34 cellular contexts compared by ENCODE assay signal in genomic region chr7:42217053-42217452, GRCh38. TPM values are rescaled to one million over a fixed set of nuclear protein-coding genes. Genes with fewer than 3 reads are reported as not detected.
DNase-seq lines count a peak whose midpoint lies in the region; ATAC-seq, FAIRE-seq and TF ChIP-seq lines count a peak whose summit lies in the region.
"Had no signal": no experiment of that assay in that cellular context is flagged by ENCODE, and none has a peak within 500 bp of the region (broad histone marks: within the 10 kb centered on the region; RNA-seq: fewer than 3 reads in every experiment).

No MANE protein-coding gene starts in this region.

- H3K79me2 ChIP-seq in GM23338 (replicated peaks; ENCODE audit: insufficient read depth) (peaks cover 26% of the 10 kb centered on the region), K562 (ENCODE audit: control insufficient read depth, insufficient read depth, low read length) (no peaks in the 10 kb centered on the region)

- FAIRE-seq in K562 (lab: Jason Lieb, UNC) = no peak
- FAIRE-seq: A204.1, HepG2, islet of Langerhans had no signal

- in situ Hi-C loops in K562 (cut with MboI) (no loop called here), gastrocnemius medialis (cut with MboI; ENCODE audit: low sequenced_read_pairs in 4 of 4) (no loop called here)

- H3K9me3 ChIP-seq in K562 (replicated peaks; ENCODE audit: control insufficient read depth, insufficient read depth, low read depth, low read length) (no peaks in the 10 kb centered on the region), gastrocnemius medialis (no peaks in the 10 kb centered on the region), prostate gland (no peaks in the 10 kb centered on the region)
- H3K9me3 ChIP-seq: Caco-2, colonic mucosa had no signal

- no peak overlapping the region for H3K9ac ChIP-seq in K562 (ENCODE audit: insufficient read depth in 1 of 2, low read depth in 2 of 2, low read length in 2 of 2)

- H3K4me3 ChIP-seq in GM23338 (no peak overlapping the region), K562 (no peak overlapping the region), gastrocnemius medialis (no peak overlapping the region), prostate gland (no peak overlapping the region)
- H3K4me3 ChIP-seq: adrenal gland, colonic mucosa had no signal

- H3K27me3 ChIP-seq in GM23338 (ENCODE audit: insufficient read depth) (no peaks in the 10 kb centered on the region), K562 (ENCODE audit: control insufficient read depth in 2 of 2, insufficient read depth in 2 of 2, low read length in 2 of 2) (peaks cover 5 to 8% of the 10 kb centered on the region in 2 experiments; a peak in 2 of 5 replicates), gastrocnemius medialis (no peaks in the 10 kb centered on the region), prostate gland (replicated peaks; ENCODE audit: insufficient read depth) (no peaks in the 10 kb centered on the region)
- H3K27me3 ChIP-seq: adrenal gland, colonic mucosa had no signal

- no peak for TF ChIP-seq RAD21 in K562 (CRISPR knock-in tag; conservative IDR thresholded peaks at IDR 0.05 in 1 of 2, IDR thresholded peaks at IDR 0.05 in 1 of 2)

- H2AFZ ChIP-seq in GM23338 (no peak overlapping the region), K562 (ENCODE audit: low read depth, low read length) (no peak overlapping the region)

- H3K36me3 Mint-ChIP-seq in GM23338 (ENCODE audit: low read depth) = peaks cover 10% of the 10 kb centered on the region; the same call in 2 of the 3 replicates
- H3K36me3 Mint-ChIP-seq: CD14-positive monocyte; naive B cell; stimulated activated memory B cell treated with anti-CD40 and anti-IgM and Interleukin-4, amounts not matched to agents 10 μg/mL and 1 μg/mL and 100 μg/mL, for 72 hours had no signal

- POLR2A ChIA-PET in K562 (lab: Yijun Ruan, JAX) = no interaction called here

- no peaks in the 10 kb centered on the region for H3K9me2 ChIP-seq in GM23338 (ENCODE audit: insufficient read depth)

- BruUV-seq in K562 (replicated peaks; lab: Mats Ljungman, UMichigan) = no TSS peak

- H3K27ac Mint-ChIP-seq in GM23338 = peak overlapping the region; percentile 36; the same call in 1 of the 2 replicates
- H3K27ac Mint-ChIP-seq: activated CD4-positive, alpha-beta memory T cell treated with anti-CD3 and anti-CD28 coated beads, Interleukin-2, amount 10 ng/mL, durations not matched to agents 7 days and 5 days; activated naive CD4-positive, alpha-beta T cell treated with anti-CD3 and anti-CD28 coated beads for 36 hours; CD14-positive monocyte; mesothelial cell of epicardium; naive B cell; stimulated activated memory B cell treated with anti-CD40 and anti-IgM and Interleukin-4, amounts not matched to agents 10 μg/mL and 1 μg/mL and 100 μg/mL, for 72 hours; T-helper 2 cell treated with Interferon-gamma antibody and Interleukin-4, amounts not matched to agents 5 μg/mL and 100 μg/mL, for 36 hours had no signal

- no peaks in the 10 kb centered on the region for H3K9me1 ChIP-seq in K562 (ENCODE audit: control insufficient read depth, insufficient read depth, low read length)

- H3K36me3 ChIP-seq in GM23338 (ENCODE audit: insufficient read depth) (no peaks in the 10 kb centered on the region), K562 (ENCODE audit: control insufficient read depth, insufficient read depth, low read length) (no peaks in the 10 kb centered on the region), gastrocnemius medialis (no peaks in the 10 kb centered on the region), prostate gland (no peaks in the 10 kb centered on the region)
- H3K36me3 ChIP-seq: adrenal gland, colonic mucosa had no signal

- no peak for TF ChIP-seq EP300 in K562 (IDR thresholded peaks at IDR 0.05; ENCODE audit: low read length)

- H3K27me3 Mint-ChIP-seq in GM23338 (ENCODE audit: insufficient read depth, low read depth, poor library complexity) = peaks cover 4% of the 10 kb centered on the region
- H3K27me3 Mint-ChIP-seq: activated CD4-positive, alpha-beta memory T cell treated with anti-CD3 and anti-CD28 coated beads, Interleukin-2, amount 10 ng/mL, durations not matched to agents 7 days and 5 days; stimulated activated memory B cell treated with anti-CD40 and anti-IgM and Interleukin-4, amounts not matched to agents 10 μg/mL and 1 μg/mL and 100 μg/mL, for 72 hours had no signal

- H3K4me1 Mint-ChIP-seq in GM23338 = peaks cover 88% of the 10 kb centered on the region
- H3K4me1 Mint-ChIP-seq: activated CD4-positive, alpha-beta memory T cell treated with anti-CD3 and anti-CD28 coated beads, Interleukin-2, amount 10 ng/mL, durations not matched to agents 7 days and 5 days; CD14-positive monocyte; naive B cell; stimulated activated memory B cell treated with anti-CD40 and anti-IgM and Interleukin-4, amounts not matched to agents 10 μg/mL and 1 μg/mL and 100 μg/mL, for 72 hours had no signal

- ATAC-seq in GM23338 (no peak), K562 (0 out of 3 replicates have a peak, but pooled peaks have one; percentile 45), gastrocnemius medialis (no peak), HG02610 (IDR thresholded peaks at IDR 0.05; ENCODE audit: unreplicated experiment) (no peak), HG02588 (IDR thresholded peaks at IDR 0.05; ENCODE audit: unreplicated experiment) (no peak)
- ATAC-seq: HepG2; Panc1; stimulated activated memory B cell treated with anti-CD40 and anti-IgM and Interleukin-4, amounts not matched to agents 10 μg/mL and 1 μg/mL and 100 μg/mL, for 72 hours had no signal

- H3K4me2 ChIP-seq in GM23338 (no peak overlapping the region), K562 (ENCODE audit: insufficient read depth, low read length) (no peak overlapping the region)

- intact Hi-C loops in K562 (cut with micrococcal nuclease) (no loop called here), gastrocnemius medialis (cut with DNase I; ENCODE audit: low total_unique reads) (no loop called here), prostate gland (cut with DNase I) (no loop called here)

- TF ChIP-seq POLR2A in K562 (conservative IDR thresholded peaks at IDR 0.05) = no peak
- no peak for TF ChIP-seq POLR2A in gastrocnemius medialis (IDR thresholded peaks at IDR 0.05)
- no peak for TF ChIP-seq POLR2A in prostate gland (IDR thresholded peaks at IDR 0.05)

- H3K4me1 ChIP-seq in GM23338 (ENCODE audit: insufficient read depth) (peaks cover 63% of the 10 kb centered on the region), K562 (replicated peaks in 1 of 2; ENCODE audit: control insufficient read depth in 2 of 2, insufficient read depth in 2 of 2, low read length in 2 of 2) (no peaks in the 10 kb centered on the region), gastrocnemius medialis (no peaks in the 10 kb centered on the region), prostate gland (replicated peaks) (no peaks in the 10 kb centered on the region)
- H3K4me1 ChIP-seq: Caco-2, colonic mucosa had no signal

- H4K20me1 ChIP-seq in GM23338 (replicated peaks; ENCODE audit: insufficient read depth) (no peaks in the 10 kb centered on the region), K562 (replicated peaks; ENCODE audit: control insufficient read depth, insufficient read depth, low read length) (no peaks in the 10 kb centered on the region)

- no peak overlapping the region for H3K4me3 Mint-ChIP-seq in GM23338
- H3K4me3 Mint-ChIP-seq: activated CD4-positive, alpha-beta memory T cell treated with anti-CD3 and anti-CD28 coated beads, Interleukin-2, amount 10 ng/mL, durations not matched to agents 7 days and 5 days; activated naive CD4-positive, alpha-beta T cell treated with anti-CD3 and anti-CD28 coated beads for 36 hours; CD14-positive monocyte; mesothelial cell of epicardium; naive B cell; stimulated activated memory B cell treated with anti-CD40 and anti-IgM and Interleukin-4, amounts not matched to agents 10 μg/mL and 1 μg/mL and 100 μg/mL, for 72 hours; T-helper 2 cell treated with Interferon-gamma antibody and Interleukin-4, amounts not matched to agents 5 μg/mL and 100 μg/mL, for 36 hours had no signal

- CTCF ChIA-PET in K562 (lab: Yijun Ruan, JAX; ENCODE audit: low intra/inter-chr PET ratio) = no interaction called here

- DNase-seq in GM23338 (ENCODE audit: low spot score) (no peak), K562 (ENCODE audit: extremely low read depth in 1 of 4, low spot score in 3 of 4) (peak in 1 of 4 experiments; percentile 4), kidney glomerular epithelial cell (lab: John Stamatoyannopoulos, UW) (peak; percentile 15), gastrocnemius medialis (no peak), prostate gland (ENCODE audit: low spot score) (no peak), GM20000 (ENCODE audit: low spot score) (no peak)
- DNase-seq: activated CD4-positive, alpha-beta memory T cell treated with anti-CD3 and anti-CD28 coated beads, Interleukin-2, amount 10 ng/mL, durations not matched to agents 7 days and 5 days; activated CD4-positive, alpha-beta T cell treated with anti-CD3 and anti-CD28 coated beads for 1 hour; activated CD8-positive, alpha-beta memory T cell treated with anti-CD3 and anti-CD28 coated beads, Interleukin-2, amount 50 U/mL, for 4 hours; activated naive CD4-positive, alpha-beta T cell treated with anti-CD3 and anti-CD28 coated beads for 36 hours; adrenal gland; Caco-2; colonic mucosa; DMS79 treated with DMSO at 0.1 percent for 48 hours; effector CD8-positive, alpha-beta T cell; GF-D8; Kasumi-1; MV-4-11; naive B cell; NCI-H1436 treated with DMSO at 0.1 percent for 48 hours; nucleus accumbens; SHP77 treated with DMSO at 0.1 percent for 48 hours; substantia nigra had no signal

- no peaks in the 10 kb centered on the region for H3K9me3 Mint-ChIP-seq in GM23338
- H3K9me3 Mint-ChIP-seq: activated CD4-positive, alpha-beta memory T cell treated with anti-CD3 and anti-CD28 coated beads, Interleukin-2, amount 10 ng/mL, durations not matched to agents 7 days and 5 days; activated naive CD4-positive, alpha-beta T cell treated with anti-CD3 and anti-CD28 coated beads for 36 hours; mesothelial cell of epicardium; stimulated activated memory B cell treated with anti-CD40 and anti-IgM and Interleukin-4, amounts not matched to agents 10 μg/mL and 1 μg/mL and 100 μg/mL, for 72 hours; T-helper 2 cell treated with Interferon-gamma antibody and Interleukin-4, amounts not matched to agents 5 μg/mL and 100 μg/mL, for 36 hours had no signal

- peaks cover 7% of the 10 kb centered on the region; the same call in 1 of the 2 replicates for H3F3A ChIP-seq in GM23338 (replicated peaks; ENCODE audit: low read depth)

- H3K27ac ChIP-seq in GM23338 (ENCODE audit: low read depth) (no peak overlapping the region), K562 (ENCODE audit: extremely low read depth, low read depth, low read length) (no peak overlapping the region), gastrocnemius medialis (peak overlapping the region; percentile 12 to 45 (median 22)), prostate gland (no peak overlapping the region)
- H3K27ac ChIP-seq: adrenal gland, colonic mucosa, epithelial cell of prostate had no signal

- TF ChIP-seq CTCF in GM23338 (conservative IDR thresholded peaks at IDR 0.05; ENCODE audit: low read depth in 2 of 2) (no peak), K562 (IDR thresholded peaks at IDR 0.05 in 2 of 3, conservative IDR thresholded peaks at IDR 0.05 in 1 of 3; ENCODE audit: insufficient read depth in 2 of 3, low read depth in 1 of 3, low read length in 3 of 3) (no peak), gastrocnemius medialis (IDR thresholded peaks at IDR 0.05 in 4 of 5, conservative IDR thresholded peaks at IDR 0.05 in 1 of 5) (no peak), prostate gland (IDR thresholded peaks at IDR 0.05) (no peak), GM20000 (IDR thresholded peaks at IDR 0.05; ENCODE audit: extremely low read depth, missing control alignments) (no peak)

- WGBS in K562 (ENCODE audit: insufficient coverage, low coverage, missing lambda C conversion rate) = 0% methylated on average over 6 of the region's 6 CpGs
- WGBS in prostate gland = 75% methylated on average over 6 of the region's 6 CpGs

RNA-seq across cellular contexts. Expression of gene GLI3, which starts 20.0 kb away (rescaled TPM):
- 17.0 and 17.9 TPM in 2 replicates for total RNA-seq in GM23338 (2014; rRNA removed; shearing (Covaris generic))
- polyA plus RNA-seq in GM23338 (2016; fragmentation: Nextera tagmentation; extraction: Ambion mirVana) = 16.1 and 23.5 TPM in 2 replicates
- not detected in 2 replicates for total RNA-seq in K562 (2011; cell fraction: chromatin; rRNA removed; ENCODE audit: low replicate concordance)
- total RNA-seq in K562 (2011; cell fraction: nucleolus; rRNA removed) = not detected in 2 replicates
- total RNA-seq in K562 (2011; cell fraction: nucleoplasm; rRNA removed) = not detected in 2 replicates
- total RNA-seq in K562 (2014; rRNA removed) = not detected in 2 replicates
- not detected in 2 replicates for total RNA-seq in K562 (2014; rRNA removed; fragmentation: Illumina TruSeq; extraction: Trizol)
- not detected in 2 replicates for total RNA-seq in K562 (2015; rRNA removed; fragmentation: Illumina TruSeq; extraction: Trizol)
- total RNA-seq in K562 (2021) = 0.18 and 0.27 TPM in 2 replicates
- polyA plus RNA-seq in K562 (2011; rRNA removed) = not detected in 2 replicates
- polyA plus RNA-seq in K562 (2011; cell fraction: cytosol; rRNA removed) = not detected in 2 replicates
- polyA plus RNA-seq in K562 (2011; cell fraction: nucleus; rRNA removed) = not detected in 2 replicates
- 0.07 and 0.16 TPM in 2 replicates for polyA plus RNA-seq in K562 (2012)
- polyA plus RNA-seq in K562 (2014; fragmentation: Illumina TruSeq; extraction: Trizol) = 0.07 TPM in 1 of 2 replicates, not detected in the other
- under 1 TPM in 1 of 2 experiments, not detected in 1; 0.01 TPM for polyA plus RNA-seq in K562 (2014; fragmentation: Nextera tagmentation; extraction: Ambion mirVana)
- not detected in 2 replicates for polyA plus RNA-seq in K562 (2014; rRNA removed)
- not detected in 2 replicates for polyA minus RNA-seq in K562 (2011; rRNA and poly(A)+ RNA removed)
- polyA minus RNA-seq in K562 (2011; cell fraction: cytosol; rRNA and poly(A)+ RNA removed) = not detected in 2 replicates
- polyA minus RNA-seq in K562 (2011; cell fraction: nucleus; rRNA and poly(A)+ RNA removed) = not detected in 2 replicates
- total RNA-seq in gastrocnemius medialis = 1 to 10 TPM in 1 of 4 donors, under 1 TPM in 3; 0.46 to 1.6 (median 0.81) TPM
- total RNA-seq in prostate gland = 10 to 100 TPM in 1 of 2 donors, 1 to 10 TPM in 1; 9.2 to 14.7 TPM
- total RNA-seq: activated CD4-positive, alpha-beta memory T cell treated with anti-CD3 and anti-CD28 coated beads, Interleukin-2, amount 10 ng/mL, durations not matched to agents 7 days and 5 days; HepG2 had no signal
- polyA plus RNA-seq: CD14-positive monocyte, HepG2 had no signal

Comparison
In these comparisons a context has a peak if more than half of its experiments do, and no peak if none do; other contexts are left out.
1. H3K27ac ChIP-seq: peak in gastrocnemius medialis (4 of 4); none in GM23338 (single experiment), K562 (single experiment) and prostate gland (0 of 2).